11 cellular contexts compared by ENCODE assay signal in the genomic region with DNA sequence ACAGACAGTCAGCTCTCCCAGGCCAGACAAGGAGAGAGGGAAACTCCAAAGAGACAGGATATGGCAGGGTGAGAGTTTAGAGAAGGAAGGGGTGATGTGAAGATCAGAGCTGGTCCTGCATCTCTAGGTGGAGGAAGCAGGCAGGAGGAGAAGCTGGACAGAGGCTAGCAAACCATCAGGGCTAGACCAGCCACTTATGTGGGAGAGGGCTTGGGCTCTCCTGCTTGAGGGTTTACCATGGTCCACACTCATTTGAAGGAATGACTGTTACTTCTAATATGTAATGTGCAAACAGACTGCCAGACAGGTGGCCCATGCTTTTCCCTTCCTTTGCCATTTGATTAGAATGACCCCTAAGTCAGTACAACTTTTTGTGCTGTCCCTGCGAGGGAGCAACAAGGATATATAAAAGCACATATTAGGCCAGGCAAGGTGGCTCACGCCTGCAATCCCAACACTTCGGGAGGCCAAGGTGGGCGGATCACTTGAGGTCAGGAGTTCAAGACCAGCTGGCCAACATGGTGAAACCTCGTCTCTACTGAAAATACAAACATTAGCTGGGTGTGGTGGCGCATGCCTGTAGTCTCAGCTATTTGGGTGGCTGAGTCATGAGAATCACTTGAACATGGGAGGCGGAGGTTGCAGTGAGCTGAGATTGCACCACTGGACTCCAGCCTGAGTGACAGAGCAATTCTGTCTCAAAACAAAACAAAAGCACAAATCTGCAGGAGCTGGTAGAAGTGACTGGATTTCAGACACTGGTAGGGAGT. TPM values are rescaled to one million over a fixed set of nuclear protein-coding genes. Genes with fewer than 3 reads are reported as not detected.
DNase-seq lines count a peak whose midpoint lies in the region; ATAC-seq and TF ChIP-seq lines count a peak whose summit lies in the region.
"Had no signal": no experiment of that assay in that cellular context is flagged by ENCODE, and none has a peak within 500 bp of the region (broad histone marks: within the 10 kb centered on the region; RNA-seq: fewer than 3 reads in every experiment).

No MANE protein-coding gene starts in this region.

- intact Hi-C loops in tibial artery (cut with DNase I; ENCODE audit: low total_unique reads): no loop called here

- H3K4me1 ChIP-seq in tibial artery: peaks cover 0 to 47% (median 25%) of the 10 kb centered on the region in 4 donors

- peak overlapping the region in 3 of 10 donors; percentile 46 to 60 (median 48) for H3K27ac Mint-ChIP-seq in naive thymus-derived CD8-positive, alpha-beta T cell
- H3K27ac Mint-ChIP-seq: nephron progenitor cell had no signal

- H3K4me3 ChIP-seq in fibroblast of villous mesenchyme (ENCODE audit: low read depth, low read length) (no peak overlapping the region), tibial artery (no peak overlapping the region)

- no peaks in the 10 kb centered on the region for H3K9me3 ChIP-seq in tibial artery

- H3K36me3 Mint-ChIP-seq in naive thymus-derived CD8-positive, alpha-beta T cell: peaks cover 0 to 8% (median 6%) of the 10 kb centered on the region in 3 donors

- no peaks in the 10 kb centered on the region for H3K36me3 ChIP-seq in tibial artery

- DNase-seq in HCEC 1CT: peak; percentile 71
- peak; percentile 25 for DNase-seq in amniotic stem cell (lab: John Stamatoyannopoulos, UW)
- DNase-seq in fibroblast of villous mesenchyme (ENCODE audit: low read depth): peak; percentile 76
- DNase-seq in tibial artery: peak; percentile 28 to 70
- no peak for DNase-seq in activated gamma-delta T cell treated with Interleukin-2 at 50 U/mL for 16 hours
- no peak for DNase-seq in naive thymus-derived CD8-positive, alpha-beta T cell
- no peak for DNase-seq in NCI-H187 (lab: John Stamatoyannopoulos, UW)
- DNase-seq: kidney glomerular epithelial cell, NCI-H1092, nephron progenitor cell had no signal

- H3K4me1 Mint-ChIP-seq in naive thymus-derived CD8-positive, alpha-beta T cell: peaks cover 0 to 5% (median 2%) of the 10 kb centered on the region in 4 donors

- TF ChIP-seq CTCF in fibroblast of villous mesenchyme (IDR thresholded peaks at IDR 0.05; ENCODE audit: insufficient read depth, low read depth, low read length): no peak
- TF ChIP-seq CTCF in tibial artery (IDR thresholded peaks at IDR 0.05): no peak

- H3K4me3 Mint-ChIP-seq in naive thymus-derived CD8-positive, alpha-beta T cell: no peak overlapping the region
- H3K4me3 Mint-ChIP-seq: nephron progenitor cell had no signal

- H3K9me3 Mint-ChIP-seq in naive thymus-derived CD8-positive, alpha-beta T cell: no peaks in the 10 kb centered on the region

- ATAC-seq in GM19467 (IDR thresholded peaks at IDR 0.05; ENCODE audit: unreplicated experiment): no peak
- no peak for ATAC-seq in naive thymus-derived CD8-positive, alpha-beta T cell

- POLR2A ChIA-PET in naive thymus-derived CD8-positive, alpha-beta T cell (lab: Charles Lee): no interaction called here

- no peaks in the 10 kb centered on the region for H3K27me3 Mint-ChIP-seq in naive thymus-derived CD8-positive, alpha-beta T cell

- no peak overlapping the region for H3K27ac ChIP-seq in tibial artery

- no peaks in the 10 kb centered on the region for H3K27me3 ChIP-seq in tibial artery

RNA-seq across cellular contexts. Expression of a gene that starts 41.0 kb away (rescaled TPM):
- total RNA-seq in fibroblast of villous mesenchyme: 88.6 and 126 TPM in 2 replicates
- 10 to 100 TPM; 51.1 to 56.2 TPM for total RNA-seq in naive thymus-derived CD8-positive, alpha-beta T cell
- 10 to 100 TPM; 41.6 to 45.3 (median 44.4) TPM for polyA plus RNA-seq in naive thymus-derived CD8-positive, alpha-beta T cell

RNA-seq across cellular contexts. Expression of a gene that starts 47.0 kb away (rescaled TPM):
- total RNA-seq in fibroblast of villous mesenchyme: 31.1 and 38.0 TPM in 2 replicates
- total RNA-seq in naive thymus-derived CD8-positive, alpha-beta T cell: 10 to 100 TPM; 41.8 to 42.0 TPM
- 10 to 100 TPM; 12.9 to 27.3 (median 14.2) TPM for polyA plus RNA-seq in naive thymus-derived CD8-positive, alpha-beta T cell

Comparison
In these comparisons a context has a peak if more than half of its experiments do, and no peak if none do; other contexts are left out.
1. DNase-seq: peak in HCEC 1CT (single experiment), amniotic stem cell (single experiment), fibroblast of villous mesenchyme (single experiment) and tibial artery (2 of 2); none in activated gamma-delta T cell treated with Interleukin-2 at 50 U/mL for 16 hours (single experiment), naive thymus-derived CD8-positive, alpha-beta T cell (0 of 10) and NCI-H187 (0 of 2).